12 cellular contexts compared by ENCODE assay signal in the genomic region with DNA sequence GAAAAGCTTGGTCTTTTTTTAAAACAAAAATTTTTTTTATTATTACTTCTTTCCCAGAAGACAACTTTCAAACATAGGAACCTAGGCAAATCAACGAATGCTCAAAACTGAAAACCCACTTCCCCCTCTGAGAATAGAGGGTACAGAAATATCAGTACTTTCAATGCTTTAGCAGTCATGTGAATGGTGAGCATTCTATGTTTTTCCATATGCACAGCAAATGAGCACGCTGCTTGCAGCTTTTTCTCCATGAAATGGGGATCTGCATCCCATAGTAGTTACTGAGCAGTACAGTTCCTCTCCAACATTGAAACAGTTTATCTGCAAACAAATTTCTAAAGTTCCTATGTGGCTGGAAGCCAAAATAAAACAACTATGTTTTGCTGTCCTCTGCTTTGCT.
DNase-seq lines count a peak whose midpoint lies in the region; ATAC-seq and TF ChIP-seq lines count a peak whose summit lies in the region.
"Had no signal": no experiment of that assay in that cellular context is flagged by ENCODE, and none has a peak within 500 bp of the region (broad histone marks: within the 10 kb centered on the region; RNA-seq: fewer than 3 reads in every experiment).

No MANE protein-coding gene starts in this region.

- intact Hi-C loops in lower lobe of right lung (cut with DNase I) (no loop called here), posterior cingulate gyrus (cut with DNase I) (no loop called here)
- intact Hi-C loops in activated T-helper 2 cell treated with anti-CD3 and anti-CD28 coated beads, Interferon-gamma antibody, Interleukin-2, Interleukin-4, amounts not matched to agents 10 μg/mL and 5 μg/mL and 100 μg/mL, durations not matched to agents 14 hours and 24 hours and 36 hours (cut with micrococcal nuclease), result no loop called here

- peaks cover 16% of the 10 kb centered on the region for H3K27me3 Mint-ChIP-seq in activated T-helper 2 cell treated with anti-CD3 and anti-CD28 coated beads, Interferon-gamma antibody, Interleukin-2, Interleukin-4, amounts not matched to agents 10 μg/mL and 5 μg/mL and 100 μg/mL, durations not matched to agents 14 hours and 24 hours and 36 hours (ENCODE audit: low read depth)

- TF ChIP-seq CTCF in lower lobe of right lung (IDR thresholded peaks at IDR 0.05), result no peak

- no peak overlapping the region for H3K27ac Mint-ChIP-seq in activated T-helper 2 cell treated with anti-CD3 and anti-CD28 coated beads, Interferon-gamma antibody, Interleukin-2, Interleukin-4, amounts not matched to agents 10 μg/mL and 5 μg/mL and 100 μg/mL, durations not matched to agents 14 hours and 24 hours and 36 hours
- H3K27ac Mint-ChIP-seq: activated CD4-positive, alpha-beta memory T cell treated with anti-CD3 and anti-CD28 coated beads, Interleukin-2, amount 10 ng/mL, durations not matched to agents 7 days and 5 days; natural killer cell had no signal

- H3K9me3 ChIP-seq in lower lobe of right lung, result no peaks in the 10 kb centered on the region

- H3K27me3 ChIP-seq in lower lobe of right lung (ENCODE audit: low read depth), result no peaks in the 10 kb centered on the region
- H3K27me3 ChIP-seq: cardiac muscle cell had no signal

- DNase-seq in lower lobe of right lung, result no peak
- no peak for DNase-seq in NCI-H1417 (lab: John Stamatoyannopoulos, UW)
- no peak for DNase-seq in posterior cingulate gyrus
- no peak for DNase-seq in NCI-H1417 treated with DMSO at 0.1 percent for 48 hours (lab: John Stamatoyannopoulos, UW)
- DNase-seq in activated T-helper 2 cell treated with anti-CD3 and anti-CD28 coated beads, Interferon-gamma antibody, Interleukin-2, Interleukin-4, amounts not matched to agents 10 μg/mL and 5 μg/mL and 100 μg/mL, durations not matched to agents 14 hours and 24 hours and 36 hours (ENCODE audit: low spot score), result no peak
- DNase-seq: activated CD4-positive, alpha-beta memory T cell treated with anti-CD3 and anti-CD28 coated beads, Interleukin-2, amount 10 ng/mL, durations not matched to agents 7 days and 5 days; natural killer cell had no signal

- H3K36me3 ChIP-seq in lower lobe of right lung, result no peaks in the 10 kb centered on the region
- H3K36me3 ChIP-seq: cardiac muscle cell had no signal

- H3K4me3 Mint-ChIP-seq in activated T-helper 2 cell treated with anti-CD3 and anti-CD28 coated beads, Interferon-gamma antibody, Interleukin-2, Interleukin-4, amounts not matched to agents 10 μg/mL and 5 μg/mL and 100 μg/mL, durations not matched to agents 14 hours and 24 hours and 36 hours (ENCODE audit: low read depth), result no peak overlapping the region
- H3K4me3 Mint-ChIP-seq: activated CD4-positive, alpha-beta memory T cell treated with anti-CD3 and anti-CD28 coated beads, Interleukin-2, amount 10 ng/mL, durations not matched to agents 7 days and 5 days; natural killer cell had no signal

- peaks cover 26% of the 10 kb centered on the region for H3K4me1 ChIP-seq in lower lobe of right lung

- H3K9me3 Mint-ChIP-seq in activated T-helper 2 cell treated with anti-CD3 and anti-CD28 coated beads, Interferon-gamma antibody, Interleukin-2, Interleukin-4, amounts not matched to agents 10 μg/mL and 5 μg/mL and 100 μg/mL, durations not matched to agents 14 hours and 24 hours and 36 hours, result no peaks in the 10 kb centered on the region
- H3K9me3 Mint-ChIP-seq: activated CD4-positive, alpha-beta memory T cell treated with anti-CD3 and anti-CD28 coated beads, Interleukin-2, amount 10 ng/mL, durations not matched to agents 7 days and 5 days had no signal

- H3K4me1 Mint-ChIP-seq in activated T-helper 2 cell treated with anti-CD3 and anti-CD28 coated beads, Interferon-gamma antibody, Interleukin-2, Interleukin-4, amounts not matched to agents 10 μg/mL and 5 μg/mL and 100 μg/mL, durations not matched to agents 14 hours and 24 hours and 36 hours (ENCODE audit: low read depth), result peaks cover 21% of the 10 kb centered on the region
- H3K4me1 Mint-ChIP-seq: natural killer cell had no signal

- no peak overlapping the region for H3K4me3 ChIP-seq in lower lobe of right lung
- H3K4me3 ChIP-seq: cardiac muscle cell had no signal

- H3K36me3 Mint-ChIP-seq in activated T-helper 2 cell treated with anti-CD3 and anti-CD28 coated beads, Interferon-gamma antibody, Interleukin-2, Interleukin-4, amounts not matched to agents 10 μg/mL and 5 μg/mL and 100 μg/mL, durations not matched to agents 14 hours and 24 hours and 36 hours (ENCODE audit: low read depth), result no peaks in the 10 kb centered on the region
- H3K36me3 Mint-ChIP-seq: natural killer cell had no signal

- ATAC-seq in GM18870 (IDR thresholded peaks at IDR 0.05; ENCODE audit: unreplicated experiment) (peak; percentile 94), GM21576 (IDR thresholded peaks at IDR 0.05; ENCODE audit: unreplicated experiment) (peak; percentile 91), HG03439 (IDR thresholded peaks at IDR 0.05; ENCODE audit: unreplicated experiment) (peak; percentile 67), lower lobe of right lung (no peak)
- ATAC-seq: natural killer cell had no signal

- peak overlapping the region; percentile 0 for H3K27ac ChIP-seq in lower lobe of right lung
- H3K27ac ChIP-seq: cardiac muscle cell, KMS-11 had no signal

Comparison
In these comparisons a context has a peak if more than half of its experiments do, and no peak if none do; other contexts are left out.
1. ATAC-seq: peak in GM18870 (single experiment), GM21576 (single experiment) and HG03439 (single experiment); none in lower lobe of right lung (0 of 2).